ENCODE assay signal across 28 cellular contexts in genomic region chr6:69630767-69631166, GRCh38.
"Had no signal": no experiment of that assay in that cellular context is flagged by ENCODE, and none has a peak within 500 bp of the region (broad histone marks: within the 10 kb centered on the region; RNA-seq: fewer than 3 reads in every experiment).

No MANE protein-coding gene starts in this region.

- H3K36me3 ChIP-seq: adrenal gland, esophagus squamous epithelium, gastroesophageal sphincter, heart right ventricle had no signal

- H3K27ac ChIP-seq: adrenal gland, body of pancreas, epithelial cell of prostate, esophagus squamous epithelium, gastroesophageal sphincter, heart right ventricle, hepatocyte had no signal

- ATAC-seq: activated CD8-positive, alpha-beta T cell treated with anti-CD3 and anti-CD28 coated beads for 36 hours; activated naive CD8-positive, alpha-beta T cell treated with anti-CD3 and anti-CD28 coated beads, Interleukin-2, amount 50 U/mL, for 24 hours; body of pancreas; gastroesophageal sphincter; heart right ventricle had no signal

- H3K4me1 ChIP-seq: adrenal gland, body of pancreas, esophagus squamous epithelium, gastroesophageal sphincter, heart right ventricle had no signal

- H3K4me2 ChIP-seq: hepatocyte had no signal

- DNase-seq: activated CD4-positive, alpha-beta T cell treated with anti-CD3 and anti-CD28 coated beads for 1 hour; activated CD4-positive, alpha-beta T cell treated with anti-CD3 and anti-CD28 coated beads for 4 hours; activated CD4-positive, alpha-beta T cell treated with anti-CD3 and anti-CD28 coated beads, Interleukin-2, amount 50 U/mL, for 4 hours; activated CD8-positive, alpha-beta memory T cell treated with anti-CD3 and anti-CD28 coated beads for 24 hours; activated CD8-positive, alpha-beta T cell treated with anti-CD3 and anti-CD28 coated beads for 36 hours; activated effector memory CD4-positive, alpha-beta T cell treated with anti-CD3 and anti-CD28 coated beads, Interleukin-2, amount 50 U/mL, for 16 hours; activated naive CD4-positive, alpha-beta T cell treated with anti-CD3 and anti-CD28 coated beads for 36 hours; activated naive CD8-positive, alpha-beta T cell treated with anti-CD3 and anti-CD28 coated beads for 36 hours; activated naive CD8-positive, alpha-beta T cell treated with anti-CD3 and anti-CD28 coated beads, Interleukin-2, amount 50 U/mL, for 24 hours; activated T-cell treated with anti-CD3 and anti-CD28 coated beads, Interleukin-2, amount 50 U/mL, for 48 hours; adrenal gland; amygdala; aorta; body of pancreas; caudate nucleus; effector CD8-positive, alpha-beta T cell; esophagus squamous epithelium; foreskin melanocyte; heart right ventricle; T-helper 17 cell had no signal

- H3K27ac Mint-ChIP-seq: activated CD4-positive, alpha-beta T cell treated with anti-CD3 and anti-CD28 coated beads, Interleukin-2, amount 10 ng/mL, durations not matched to agents 7 days and 5 days; activated CD8-positive, alpha-beta T cell treated with anti-CD3 and anti-CD28 coated beads for 36 hours; activated naive CD4-positive, alpha-beta T cell treated with anti-CD3 and anti-CD28 coated beads for 36 hours; activated naive CD4-positive, alpha-beta T cell treated with anti-CD3 and anti-CD28 coated beads, Interleukin-2, amount 50 U/mL, for 24 hours; activated naive CD8-positive, alpha-beta T cell treated with anti-CD3 and anti-CD28 coated beads for 36 hours; activated naive CD8-positive, alpha-beta T cell treated with anti-CD3 and anti-CD28 coated beads, Interleukin-2, amount 50 U/mL, for 24 hours; activated T-helper 2 cell treated with anti-CD3 and anti-CD28 coated beads, Interferon-gamma antibody, Interleukin-2, Interleukin-4, amounts not matched to agents 10 μg/mL and 5 μg/mL and 100 μg/mL, durations not matched to agents 14 hours and 24 hours and 36 hours; T-helper 2 cell treated with Interferon-gamma antibody and Interleukin-4, amounts not matched to agents 5 μg/mL and 100 μg/mL, for 36 hours had no signal

- H3K27me3 ChIP-seq: adrenal gland, body of pancreas, esophagus squamous epithelium, gastroesophageal sphincter, heart right ventricle, hepatocyte had no signal

- H2AFZ ChIP-seq: hepatocyte had no signal

- H3K4me3 ChIP-seq: adrenal gland, body of pancreas, esophagus squamous epithelium, gastroesophageal sphincter, heart right ventricle, hepatocyte had no signal

- H3K36me3 Mint-ChIP-seq: activated naive CD4-positive, alpha-beta T cell treated with anti-CD3 and anti-CD28 coated beads, Interleukin-2, amount 50 U/mL, for 24 hours; activated naive CD8-positive, alpha-beta T cell treated with anti-CD3 and anti-CD28 coated beads for 36 hours had no signal

- H3K79me2 ChIP-seq: hepatocyte had no signal

- H3K9me3 Mint-ChIP-seq: activated CD8-positive, alpha-beta T cell treated with anti-CD3 and anti-CD28 coated beads for 36 hours; activated naive CD4-positive, alpha-beta T cell treated with anti-CD3 and anti-CD28 coated beads for 36 hours; activated naive CD4-positive, alpha-beta T cell treated with anti-CD3 and anti-CD28 coated beads, Interleukin-2, amount 50 U/mL, for 24 hours; activated naive CD8-positive, alpha-beta T cell treated with anti-CD3 and anti-CD28 coated beads for 36 hours; activated naive CD8-positive, alpha-beta T cell treated with anti-CD3 and anti-CD28 coated beads, Interleukin-2, amount 50 U/mL, for 24 hours; activated T-helper 1 cell treated with anti-CD3 and anti-CD28 coated beads, Interleukin-12 subunit alpha, Interleukin-12 subunit beta, Interleukin-2, Interleukin-4 antibody, amounts not matched to agents 30 ng/mL and 10 ng/mL and 1 ng/mL, durations not matched to agents 14 hours and 24 hours and 36 hours; activated T-helper 2 cell treated with anti-CD3 and anti-CD28 coated beads, Interferon-gamma antibody, Interleukin-2, Interleukin-4, amounts not matched to agents 10 μg/mL and 5 μg/mL and 100 μg/mL, durations not matched to agents 14 hours and 24 hours and 36 hours; T-helper 2 cell treated with Interferon-gamma antibody and Interleukin-4, amounts not matched to agents 5 μg/mL and 100 μg/mL, for 36 hours had no signal

- H3K9me3 ChIP-seq: adrenal gland, body of pancreas, esophagus squamous epithelium, gastroesophageal sphincter had no signal

- H3K4me3 Mint-ChIP-seq: activated CD4-positive, alpha-beta T cell treated with anti-CD3 and anti-CD28 coated beads, Interleukin-2, amount 10 ng/mL, durations not matched to agents 7 days and 5 days; activated CD8-positive, alpha-beta T cell treated with anti-CD3 and anti-CD28 coated beads for 36 hours; activated naive CD4-positive, alpha-beta T cell treated with anti-CD3 and anti-CD28 coated beads for 36 hours; activated naive CD4-positive, alpha-beta T cell treated with anti-CD3 and anti-CD28 coated beads, Interleukin-2, amount 50 U/mL, for 24 hours; activated naive CD8-positive, alpha-beta T cell treated with anti-CD3 and anti-CD28 coated beads for 36 hours; activated naive CD8-positive, alpha-beta T cell treated with anti-CD3 and anti-CD28 coated beads, Interleukin-2, amount 50 U/mL, for 24 hours; activated T-helper 1 cell treated with anti-CD3 and anti-CD28 coated beads, Interleukin-12 subunit alpha, Interleukin-12 subunit beta, Interleukin-2, Interleukin-4 antibody, amounts not matched to agents 30 ng/mL and 10 ng/mL and 1 ng/mL, durations not matched to agents 14 hours and 24 hours and 36 hours; T-helper 2 cell treated with Interferon-gamma antibody and Interleukin-4, amounts not matched to agents 5 μg/mL and 100 μg/mL, for 36 hours had no signal
